Comparison of ENCODE assay signal across 29 cellular contexts in genomic region chr17:72056727-72057290, GRCh38.
DNase-seq lines count a peak whose midpoint lies in the region; ATAC-seq, FAIRE-seq and TF ChIP-seq lines count a peak whose summit lies in the region.
"Had no signal": no experiment of that assay in that cellular context is flagged by ENCODE, and none has a peak within 500 bp of the region (broad histone marks: within the 10 kb centered on the region; RNA-seq: fewer than 3 reads in every experiment).

No MANE protein-coding gene starts in this region.

- CTCF ChIA-PET in HCT116 (lab: Charles Lee), result no interaction called here
- CTCF ChIA-PET in WTC11 (lab: Charles Lee), result interaction anchor here (1.4 to 1.7 kb wide), 2 partner anchors 98 to 596 kb away, joined by 3 to 4 read pairs; no protein-coding TSS in a partner anchor

- BruUV-seq in HCT116 (replicated peaks; lab: Mats Ljungman, UMichigan), result no TSS peak

- POLR2A ChIA-PET in HCT116 (lab: Charles Lee) (no interaction called here), WTC11 (lab: Charles Lee) (no interaction called here)

- H3K9ac ChIP-seq in HCT116 (ENCODE audit: low read length) (no peak overlapping the region), neural progenitor cell (no peak overlapping the region)
- H3K9ac ChIP-seq: parathyroid adenoma had no signal

- no peaks in the 10 kb centered on the region; the same call in 1 of the 2 replicates for H3K27me3 Mint-ChIP-seq in WTC11 (ENCODE audit: low read depth)
- peaks cover 2% of the 10 kb centered on the region for H3K27me3 Mint-ChIP-seq in neural progenitor cell (ENCODE audit: insufficient read depth, low read depth)
- H3K27me3 Mint-ChIP-seq in natural killer cell (ENCODE audit: low read depth in 2 of 2), result no peaks in the 10 kb centered on the region

- H3K4me2 ChIP-seq in HCT116 (ENCODE audit: low read length) (no peak overlapping the region), neural progenitor cell (no peak overlapping the region)

- H3K9me3 ChIP-seq in HCT116 (ENCODE audit: control insufficient read depth in 1 of 2, insufficient read depth in 1 of 2, low read depth in 1 of 2, low read length in 2 of 2), result no peaks in the 10 kb centered on the region
- H3K9me3 ChIP-seq in neural progenitor cell (ENCODE audit: low read depth), result no peaks in the 10 kb centered on the region
- H3K9me3 ChIP-seq: Caco-2, MG63, mucosa of descending colon, SJSA1, transverse colon had no signal

- peaks cover 7% of the 10 kb centered on the region for H3F3A ChIP-seq in neural progenitor cell (ENCODE audit: low read depth)

- no peak overlapping the region for H3K27ac Mint-ChIP-seq in WTC11
- H3K27ac Mint-ChIP-seq in neural progenitor cell, result no peak overlapping the region
- no peak overlapping the region for H3K27ac Mint-ChIP-seq in natural killer cell
- H3K27ac Mint-ChIP-seq: activated CD4-positive, alpha-beta memory T cell treated with anti-CD3 and anti-CD28 coated beads for 36 hours; nephron progenitor cell had no signal

- H3K4me1 ChIP-seq in HCT116 (ENCODE audit: control insufficient read depth in 1 of 2, insufficient read depth in 2 of 2, low read length in 2 of 2) (no peaks in the 10 kb centered on the region), neural progenitor cell (peaks cover 19% of the 10 kb centered on the region)
- H3K4me1 ChIP-seq: Caco-2, parathyroid adenoma, SJSA1, transverse colon had no signal

- H3K4me3 ChIP-seq in GM12865 (ENCODE audit: low read depth, low read length), result no peak overlapping the region
- H3K4me3 ChIP-seq in HCT116 (replicated peaks in 1 of 2; ENCODE audit: low read depth in 1 of 2, low read length in 2 of 2), result no peak overlapping the region
- H3K4me3 ChIP-seq in neural progenitor cell, result no peak overlapping the region
- H3K4me3 ChIP-seq: K562, lung, MG63, mucosa of descending colon, SJSA1, transverse colon had no signal

- no peaks in the 10 kb centered on the region for H3K27me3 ChIP-seq in HCT116 (ENCODE audit: insufficient read depth, low read length)
- H3K27me3 ChIP-seq in neural progenitor cell, result no peaks in the 10 kb centered on the region
- H3K27me3 ChIP-seq: SJSA1 had no signal

- H3K9me2 ChIP-seq in HCT116 (ENCODE audit: insufficient read depth), result no peaks in the 10 kb centered on the region

- H3K36me3 Mint-ChIP-seq in WTC11 (no peaks in the 10 kb centered on the region), neural progenitor cell (no peaks in the 10 kb centered on the region), natural killer cell (no peaks in the 10 kb centered on the region)
- H3K36me3 Mint-ChIP-seq: activated CD4-positive, alpha-beta memory T cell treated with anti-CD3 and anti-CD28 coated beads for 36 hours had no signal

- TF ChIP-seq CTCF in GM12865 (IDR thresholded peaks at IDR 0.05; ENCODE audit: insufficient read depth, low read depth, low read length, missing control alignments) (peak; percentile 1), HCT116 (IDR thresholded peaks at IDR 0.05 in 2 of 3, conservative IDR thresholded peaks at IDR 0.05 in 1 of 3; ENCODE audit: borderline replicate concordance in 1 of 3, insufficient read depth in 1 of 3, low read depth in 2 of 3, low read length in 2 of 3) (0 out of 6 replicates have a peak, but pooled peaks of 1 of the 3 experiments have one; percentile 3), WTC11 (IDR thresholded peaks at IDR 0.05) (no peak), neural progenitor cell (IDR thresholded peaks at IDR 0.05) (peak; percentile 11), natural killer cell (IDR thresholded peaks at IDR 0.05) (no peak)

- H3K27ac ChIP-seq in HCT116 (ENCODE audit: low read depth, low read length) (no peak overlapping the region), neural progenitor cell (no peak overlapping the region)
- H3K27ac ChIP-seq: C4-2B, parathyroid adenoma, SJSA1, transverse colon had no signal

- intact Hi-C loops in HCT116 (cut with micrococcal nuclease), result no loop called here
- intact Hi-C loops in natural killer cell (cut with micrococcal nuclease), result no loop called here

- H3K4me3 Mint-ChIP-seq in WTC11, result no peak overlapping the region
- no peak overlapping the region for H3K4me3 Mint-ChIP-seq in neural progenitor cell
- no peak overlapping the region for H3K4me3 Mint-ChIP-seq in natural killer cell
- H3K4me3 Mint-ChIP-seq: activated CD4-positive, alpha-beta memory T cell treated with anti-CD3 and anti-CD28 coated beads for 36 hours; nephron progenitor cell had no signal

- H3K9me3 Mint-ChIP-seq in WTC11, result no peaks in the 10 kb centered on the region
- H3K9me3 Mint-ChIP-seq in neural progenitor cell, result no peaks in the 10 kb centered on the region
- peaks cover 0 to 2% of the 10 kb centered on the region in 2 donors for H3K9me3 Mint-ChIP-seq in natural killer cell
- H3K9me3 Mint-ChIP-seq: activated CD4-positive, alpha-beta memory T cell treated with anti-CD3 and anti-CD28 coated beads for 36 hours; nephron progenitor cell had no signal

- H2AFZ ChIP-seq in HCT116 (ENCODE audit: low read depth, low read length, poor library complexity, severe bottlenecking) (no peak overlapping the region), neural progenitor cell (replicated peaks) (peak overlapping the region; percentile 57)
- H2AFZ ChIP-seq: parathyroid adenoma had no signal

- H4K20me1 ChIP-seq in HCT116 (ENCODE audit: insufficient read depth) (no peaks in the 10 kb centered on the region), neural progenitor cell (ENCODE audit: low read depth) (no peaks in the 10 kb centered on the region)

- TF ChIP-seq POLR2A in HCT116 (IDR thresholded peaks at IDR 0.05; ENCODE audit: borderline replicate concordance, extremely low read depth, insufficient read depth, insufficient read length), result no peak

- H3K79me2 ChIP-seq in HCT116 (ENCODE audit: insufficient read depth, low read length) (no peaks in the 10 kb centered on the region), neural progenitor cell (ENCODE audit: low read depth) (no peaks in the 10 kb centered on the region)
- H3K79me2 ChIP-seq: parathyroid adenoma had no signal

- H3K4me1 Mint-ChIP-seq in WTC11, result peaks cover 24% of the 10 kb centered on the region
- H3K4me1 Mint-ChIP-seq in neural progenitor cell, result peaks cover 18% of the 10 kb centered on the region
- H3K4me1 Mint-ChIP-seq in natural killer cell, result no peaks in the 10 kb centered on the region

- DNase-seq in GM12865 (ENCODE audit: low read depth), result peak; percentile 30
- no peak for DNase-seq in HCT116 (ENCODE audit: low read depth, low spot score)
- DNase-seq in WTC11 (ENCODE audit: low spot score), result peak; percentile 30
- no peak for DNase-seq in neural progenitor cell (ENCODE audit: low spot score)
- DNase-seq in NCI-H1694 treated with DMSO at 0.1 percent for 48 hours (lab: John Stamatoyannopoulos, UW), result no peak
- DNase-seq in urothelium cell line (ENCODE audit: low spot score), result no peak
- DNase-seq in natural killer cell, result no peak
- DNase-seq: activated CD4-positive, alpha-beta memory T cell treated with anti-CD3 and anti-CD28 coated beads for 36 hours; activated CD8-positive, alpha-beta memory T cell treated with anti-CD3 and anti-CD28 coated beads, Interleukin-2, amount 50 U/mL, for 48 hours; activated naive CD4-positive, alpha-beta T cell treated with anti-CD3 and anti-CD28 coated beads, Interleukin-2, amount 50 U/mL, for 16 hours; amniotic stem cell; Caco-2; DND-41; HCEC 1CT; MG63; mucosa of descending colon; NCI-H524 treated with DMSO at 0.1 percent for 48 hours; nephron progenitor cell; right cardiac atrium; RPMI8226; stimulated activated CD4-positive, alpha-beta T cell treated with anti-CD3 and anti-CD28 coated beads, Interleukin-2, amount 100 ng/mL, for 24 hours; transverse colon had no signal

- no peak for FAIRE-seq in urothelium cell line (lab: Jason Lieb, UNC)
- FAIRE-seq: GM19239, K562 had no signal

- H3K36me3 ChIP-seq in HCT116 (ENCODE audit: control insufficient read depth in 1 of 2, insufficient read depth in 2 of 2, low read length in 2 of 2), result no peaks in the 10 kb centered on the region
- H3K36me3 ChIP-seq in neural progenitor cell, result no peaks in the 10 kb centered on the region
- H3K36me3 ChIP-seq: MG63, SJSA1, transverse colon had no signal

- ATAC-seq in HCT116, result peak; percentile 20; the same call in 1 of the 2 replicates
- peak; percentile 66 for ATAC-seq in WTC11
- no peak for ATAC-seq in natural killer cell
- ATAC-seq: activated CD4-positive, CD25-positive, alpha-beta regulatory T cell treated with anti-CD3 and anti-CD28 coated beads, Interleukin-2, amount 50 U/mL, for 24 hours; K562; mucosa of descending colon; right cardiac atrium had no signal

- peak; percentile 45 for TF ChIP-seq RAD21 in HCT116 (IDR thresholded peaks at IDR 0.05; ENCODE audit: low read depth)

- RAD21 ChIA-PET in HCT116 (lab: Charles Lee; ENCODE audit: low non-redundant PET in 1 of 2, low total read pairs in 2 of 2, uncharacterized antibody in 2 of 2, unreplicated experiment in 2 of 2), result no interaction called here

TF ChIP-seq in HCT116, 20 proteins besides CTCF, POLR2A, EP300 and RAD21:
- TF ChIP-seq ZFX (IDR thresholded peaks at IDR 0.05), result 0 out of 2 replicates have a peak, but pooled peaks have one; percentile 10
- TF ChIP-seq POLR2AphosphoS5 (IDR thresholded peaks at IDR 0.05; ENCODE audit: low read depth, low read length), result no peak

TF ChIP-seq in WTC11, 78 proteins besides CTCF, POLR2A, EP300 and RAD21 (continues in another document):
- TF ChIP-seq JUN (CRISPR knock-in tag; IDR thresholded peaks at IDR 0.05) (no peak), NR3C1 (CRISPR knock-in tag; conservative IDR thresholded peaks at IDR 0.05; ENCODE audit: low read depth) (no peak)
- TF ChIP-seq, protein P1, sequence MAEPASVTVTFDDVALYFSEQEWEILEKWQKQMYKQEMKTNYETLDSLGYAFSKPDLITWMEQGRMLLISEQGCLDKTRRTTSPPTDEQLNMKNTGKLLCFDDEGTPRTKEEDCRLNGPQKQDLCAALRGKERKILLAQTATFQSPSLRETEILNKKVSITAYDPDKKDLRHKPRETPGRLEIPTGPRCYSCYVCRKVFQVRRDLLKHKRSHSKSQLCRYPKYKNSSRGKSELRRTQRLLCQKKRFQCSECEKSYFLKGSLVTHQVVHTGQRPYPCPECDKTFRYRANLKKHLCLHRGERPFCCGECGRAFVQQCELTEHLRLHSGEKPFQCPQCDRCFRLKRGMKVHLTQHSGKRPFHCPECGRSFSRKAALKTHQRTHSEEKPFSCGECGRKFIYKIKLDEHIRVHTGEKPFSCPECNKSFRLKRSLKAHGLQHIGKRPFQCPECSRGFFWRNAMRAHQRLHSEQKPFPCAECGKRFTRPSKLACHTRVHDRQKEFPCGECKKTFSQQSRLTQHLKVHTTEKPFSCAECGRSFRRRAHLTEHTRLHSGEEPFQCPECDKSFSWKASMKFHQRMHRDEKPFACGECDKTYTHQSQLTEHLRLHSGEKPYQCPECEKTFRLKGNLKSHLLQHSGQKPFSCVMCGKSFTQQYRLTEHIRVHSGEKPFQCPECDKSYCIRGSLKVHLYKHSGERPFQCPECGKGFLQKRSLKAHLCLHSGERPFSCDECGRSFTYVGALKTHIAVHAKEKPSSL (CRISPR knock-in tag; conservative IDR thresholded peaks at IDR 0.05), result no peak

Comparison
In these comparisons a context has a peak if more than half of its experiments do, and no peak if none do; other contexts are left out.
1. DNase-seq: peak in GM12865 (single experiment) and WTC11 (single experiment); none in HCT116 (single experiment), neural progenitor cell (single experiment), NCI-H1694 treated with DMSO at 0.1 percent for 48 hours (single experiment), urothelium cell line (single experiment) and natural killer cell (single experiment).
2. CTCF ChIP-seq: peak in GM12865 (single experiment) and neural progenitor cell (single experiment); none in WTC11 (single experiment) and natural killer cell (single experiment).
3. ATAC-seq: peak in HCT116 (single experiment) and WTC11 (single experiment); none in natural killer cell (0 of 3).